In genomic region chr10:87206922-87207321, GRCh38 we compare ENCODE assay signal across 1 cellular context. TPM values are rescaled to one million over a fixed set of nuclear protein-coding genes. Genes with fewer than 3 reads are reported as not detected.
"Had no signal": no experiment of that assay in that cellular context is flagged by ENCODE, and none has a peak within 500 bp of the region (broad histone marks: within the 10 kb centered on the region; RNA-seq: fewer than 3 reads in every experiment).

No MANE protein-coding gene starts in this region.

RNA-seq across cellular contexts. Expression of gene NUTM2A, which starts 18.3 kb away (rescaled TPM):
- total RNA-seq: activated CD4-positive, alpha-beta T cell treated with anti-CD3 and anti-CD28 coated beads, Interleukin-2, amount 10 ng/mL, durations not matched to agents 24 days and 14 days had no signal
